1 cellular context compared by ENCODE assay signal in the genomic region with DNA sequence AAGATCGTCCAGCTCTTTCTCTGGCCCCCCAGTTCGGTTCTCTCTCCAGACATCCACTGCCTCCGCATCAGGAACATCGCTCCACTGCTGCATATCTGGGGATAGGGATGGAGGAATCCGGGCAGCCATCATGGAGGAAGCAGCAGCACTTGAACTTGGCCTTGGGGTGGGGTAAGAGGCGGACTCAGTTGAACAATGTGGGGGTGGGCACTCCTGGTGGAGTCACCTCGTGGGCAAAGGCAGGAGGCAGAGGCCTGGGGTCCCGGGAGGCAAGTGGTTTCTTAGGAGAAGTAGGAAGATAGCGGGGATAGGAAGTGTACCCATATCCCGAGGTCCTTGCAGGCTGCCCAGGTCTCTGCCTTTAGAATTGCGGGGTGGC.
TF ChIP-seq lines count a peak whose summit lies in the region.

No MANE protein-coding gene starts in this region.

TF ChIP-seq in GM23338, 12 proteins besides CTCF, POLR2A, EP300 and RAD21 (continued from another document):
- TF ChIP-seq ZNF462 (CRISPR knock-in tag; IDR thresholded peaks at IDR 0.05): no peak
